Comparison of ENCODE assay signal across 10 cellular contexts in genomic region chr15:57235865-57236264, GRCh38.
DNase-seq lines count a peak whose midpoint lies in the region; ATAC-seq and TF ChIP-seq lines count a peak whose summit lies in the region.
"Had no signal": no experiment of that assay in that cellular context is flagged by ENCODE, and none has a peak within 500 bp of the region (broad histone marks: within the 10 kb centered on the region; RNA-seq: fewer than 3 reads in every experiment).

No MANE protein-coding gene starts in this region.

- H3K9me3 Mint-ChIP-seq in mesothelial cell of epicardium (peaks cover 5% of the 10 kb centered on the region), T-cell (peaks cover 0 to 4% (median 0%) of the 10 kb centered on the region in 3 donors)

- H3K27me3 ChIP-seq in brain microvascular endothelial cell (replicated peaks) (no peaks in the 10 kb centered on the region), prostate gland (replicated peaks; ENCODE audit: insufficient read depth) (no peaks in the 10 kb centered on the region), testis (no peaks in the 10 kb centered on the region)
- H3K27me3 ChIP-seq: ovary had no signal

- ATAC-seq in T-cell (replicated peaks in 1 of 4) = no peak

- intact Hi-C loops in prostate gland (cut with DNase I) = no loop called here
- intact Hi-C loops in testis (cut with DNase I; ENCODE audit: low total_unique reads) = no loop called here

- POLR2A ChIA-PET in T-cell (lab: Charles Lee) = no interaction called here

- in situ Hi-C loops in brain microvascular endothelial cell (cut with HindIII; ENCODE audit: low pct_ligation_motif_present, low sequenced_read_pairs) = no loop called here

- H3K36me3 ChIP-seq in brain microvascular endothelial cell (replicated peaks) = peaks cover 9% of the 10 kb centered on the region
- no peaks in the 10 kb centered on the region for H3K36me3 ChIP-seq in prostate gland
- no peaks in the 10 kb centered on the region for H3K36me3 ChIP-seq in testis (ENCODE audit: low read depth, missing control alignments)
- H3K36me3 ChIP-seq: ovary had no signal

- no peak overlapping the region for H3K4me3 ChIP-seq in brain microvascular endothelial cell (ENCODE audit: low read depth, low read length)
- no peak overlapping the region for H3K4me3 ChIP-seq in prostate gland
- no peak overlapping the region for H3K4me3 ChIP-seq in testis
- H3K4me3 ChIP-seq: ovary had no signal

- H3K36me3 Mint-ChIP-seq in mesothelial cell of epicardium (peaks cover 25% of the 10 kb centered on the region), T-cell (peaks cover 61% of the 10 kb centered on the region)

- 58% methylated on average over 3 of the region's 3 CpGs for WGBS in prostate gland
- WGBS in testis, 2 donors = 80 to 83% methylated on average over 3 of the region's 3 CpGs

- TF ChIP-seq POLR2A in prostate gland (IDR thresholded peaks at IDR 0.05) (no peak), testis (IDR thresholded peaks at IDR 0.05) (no peak)

- DNase-seq in EH (ENCODE audit: low read depth) = peak; percentile 90
- DNase-seq in NCI-H1694 (lab: John Stamatoyannopoulos, UW) = peak; percentile 87
- DNase-seq in brain microvascular endothelial cell = peak; percentile 88
- DNase-seq in mesothelial cell of epicardium (ENCODE audit: low spot score in 2 of 2, unreplicated experiment in 2 of 2) = no peak
- no peak for DNase-seq in prostate gland (ENCODE audit: low spot score)
- DNase-seq in T-cell = no peak
- no peak for DNase-seq in DMS79 (lab: John Stamatoyannopoulos, UW)
- DNase-seq in testis = no peak
- DNase-seq: activated CD4-positive, CD25-positive, alpha-beta regulatory T cell treated with anti-CD3 and anti-CD28 coated beads, Interleukin-2, amount 50 U/mL, for 72 hours; ovary had no signal

- no peaks in the 10 kb centered on the region for H3K27me3 Mint-ChIP-seq in mesothelial cell of epicardium (ENCODE audit: low read depth)
- no peaks in the 10 kb centered on the region for H3K27me3 Mint-ChIP-seq in T-cell

- H3K27ac ChIP-seq in brain microvascular endothelial cell = peak overlapping the region; percentile 11
- no peak overlapping the region for H3K27ac ChIP-seq in prostate gland
- H3K27ac ChIP-seq in testis = no peak overlapping the region
- H3K27ac ChIP-seq: ovary had no signal

- H3K4me3 Mint-ChIP-seq in mesothelial cell of epicardium (no peak overlapping the region), T-cell (no peak overlapping the region)

- H3K27ac Mint-ChIP-seq in mesothelial cell of epicardium = peak overlapping the region; percentile 85
- no peak overlapping the region for H3K27ac Mint-ChIP-seq in T-cell

- H3K4me1 ChIP-seq in prostate gland (replicated peaks) (no peaks in the 10 kb centered on the region), testis (no peaks in the 10 kb centered on the region)

- TF ChIP-seq CTCF in brain microvascular endothelial cell (IDR thresholded peaks at IDR 0.05; ENCODE audit: low read depth, low read length, missing control alignments) = no peak
- TF ChIP-seq CTCF in mesothelial cell of epicardium (IDR thresholded peaks at IDR 0.05; ENCODE audit: unreplicated experiment) = no peak
- no peak for TF ChIP-seq CTCF in prostate gland (IDR thresholded peaks at IDR 0.05)
- TF ChIP-seq CTCF in testis (IDR thresholded peaks at IDR 0.05) = no peak

- no peaks in the 10 kb centered on the region for H3K9me3 ChIP-seq in prostate gland
- H3K9me3 ChIP-seq in testis = no peaks in the 10 kb centered on the region
- H3K9me3 ChIP-seq: ovary had no signal

- CTCF ChIA-PET in T-cell (lab: Charles Lee) = no interaction called here

- H3K4me1 Mint-ChIP-seq in mesothelial cell of epicardium (peaks cover 33% of the 10 kb centered on the region), T-cell (peaks cover 0 to 6% (median 0%) of the 10 kb centered on the region in 3 donors)

Comparison
In these comparisons a context has a peak if more than half of its experiments do, and no peak if none do; other contexts are left out.
1. DNase-seq: peak in EH (single experiment), NCI-H1694 (single experiment) and brain microvascular endothelial cell (single experiment); none in mesothelial cell of epicardium (0 of 2), prostate gland (single experiment), T-cell (0 of 34), DMS79 (single experiment) and testis (single experiment).